Comparison of ENCODE assay signal across 9 cellular contexts in genomic region chr7:41979834-41980307, GRCh38.
DNase-seq lines count a peak whose midpoint lies in the region; ATAC-seq and TF ChIP-seq lines count a peak whose summit lies in the region.
"Had no signal": no experiment of that assay in that cellular context is flagged by ENCODE, and none has a peak within 500 bp of the region (broad histone marks: within the 10 kb centered on the region; RNA-seq: fewer than 3 reads in every experiment).

No MANE protein-coding gene starts in this region.

- no peaks in the 10 kb centered on the region for H3K4me1 ChIP-seq in KMS-11 (ENCODE audit: low read depth, poor library complexity, severe bottlenecking)
- H3K4me1 ChIP-seq in breast epithelium = peaks cover 0 to 4% of the 10 kb centered on the region in 2 donors
- H3K4me1 ChIP-seq in lung (ENCODE audit: control insufficient read depth in 2 of 2, insufficient read depth in 2 of 2, low read length in 2 of 2) = peaks cover 0 to 10% of the 10 kb centered on the region in 2 donors

- no peak overlapping the region for H3K4me2 ChIP-seq in KMS-11

- CTCF ChIA-PET in activated CD4-positive, alpha-beta memory T cell treated with anti-CD3 and anti-CD28 coated beads, Interleukin-2, amount 10 ng/mL, durations not matched to agents 7 days and 5 days (lab: Charles Lee) = no interaction called here

- WGBS in lung, 2 donors = 33 to 41% methylated on average over 6 of the region's 6 CpGs

- TF ChIP-seq POLR2A in breast epithelium (IDR thresholded peaks at IDR 0.05) = no peak

- H3K27me3 ChIP-seq in KMS-11 (ENCODE audit: insufficient read depth, low read depth) = no peaks in the 10 kb centered on the region
- no peaks in the 10 kb centered on the region for H3K27me3 ChIP-seq in breast epithelium
- no peaks in the 10 kb centered on the region for H3K27me3 ChIP-seq in lung (ENCODE audit: control insufficient read depth, insufficient read depth)

- POLR2A ChIA-PET in activated CD4-positive, alpha-beta memory T cell treated with anti-CD3 and anti-CD28 coated beads, Interleukin-2, amount 10 ng/mL, durations not matched to agents 7 days and 5 days (lab: Charles Lee) = no interaction called here

- H3K9me3 Mint-ChIP-seq in activated CD4-positive, alpha-beta memory T cell treated with anti-CD3 and anti-CD28 coated beads, Interleukin-2, amount 10 ng/mL, durations not matched to agents 7 days and 5 days = no peaks in the 10 kb centered on the region
- H3K9me3 Mint-ChIP-seq: immature natural killer cell had no signal

- H3K9me3 ChIP-seq in breast epithelium (no peaks in the 10 kb centered on the region), lung (ENCODE audit: control insufficient read depth in 2 of 2, insufficient read depth in 1 of 2, low read length in 1 of 2) (no peaks in the 10 kb centered on the region)

- ATAC-seq in lung (ENCODE audit: insufficient read depth, low FRiP score) = no peak
- ATAC-seq in GM18502 (IDR thresholded peaks at IDR 0.05; ENCODE audit: poor library complexity, unreplicated experiment) = no peak
- no peak for ATAC-seq in left colon

- H3K36me3 ChIP-seq in KMS-11 (ENCODE audit: insufficient read depth) (no peaks in the 10 kb centered on the region), breast epithelium (no peaks in the 10 kb centered on the region), lung (ENCODE audit: control insufficient read depth in 2 of 2, insufficient read depth in 2 of 2, low read length in 2 of 2) (no peaks in the 10 kb centered on the region)

- TF ChIP-seq CTCF in KMS-11 (conservative IDR thresholded peaks at IDR 0.05; ENCODE audit: low read depth, low read length) = peak; percentile 84
- peak; percentile 52 to 61 (median 58) for TF ChIP-seq CTCF in breast epithelium (IDR thresholded peaks at IDR 0.05)
- peak; percentile 13 for TF ChIP-seq CTCF in lung (IDR thresholded peaks at IDR 0.05; ENCODE audit: control extremely low read depth, extremely low read depth)

- no peak overlapping the region for H2AFZ ChIP-seq in KMS-11 (ENCODE audit: low read depth)

- no peak overlapping the region for H3K27ac ChIP-seq in KMS-11
- H3K27ac ChIP-seq in breast epithelium = no peak overlapping the region
- no peak overlapping the region for H3K27ac ChIP-seq in lung (ENCODE audit: low read depth in 1 of 2, low read length in 1 of 2)

- no peak overlapping the region for H3K4me3 Mint-ChIP-seq in activated CD4-positive, alpha-beta memory T cell treated with anti-CD3 and anti-CD28 coated beads, Interleukin-2, amount 10 ng/mL, durations not matched to agents 7 days and 5 days
- H3K4me3 Mint-ChIP-seq: immature natural killer cell had no signal

- H3K9ac ChIP-seq in KMS-11 = no peak overlapping the region

- H3K27me3 Mint-ChIP-seq in activated CD4-positive, alpha-beta memory T cell treated with anti-CD3 and anti-CD28 coated beads, Interleukin-2, amount 10 ng/mL, durations not matched to agents 7 days and 5 days = peaks cover 6% of the 10 kb centered on the region

- intact Hi-C loops in breast epithelium (cut with DNase I; ENCODE audit: low total_unique reads) = no loop called here
- intact Hi-C loops in left colon (cut with DNase I, micrococcal nuclease) = loop anchor here in 1 of 2 donors (10.0 kb wide), 2 partner anchors 255 to 715 kb away; partner anchors contain the start of gene GLI3

- H3K79me2 ChIP-seq in KMS-11 (ENCODE audit: insufficient read depth, low read depth) = no peaks in the 10 kb centered on the region

- H4K20me1 ChIP-seq in KMS-11 (ENCODE audit: insufficient read depth) = no peaks in the 10 kb centered on the region

- H3K36me3 Mint-ChIP-seq in activated CD4-positive, alpha-beta memory T cell treated with anti-CD3 and anti-CD28 coated beads, Interleukin-2, amount 10 ng/mL, durations not matched to agents 7 days and 5 days (ENCODE audit: low read depth) = no peaks in the 10 kb centered on the region
- H3K36me3 Mint-ChIP-seq: immature natural killer cell had no signal

- no peaks in the 10 kb centered on the region for H3K4me1 Mint-ChIP-seq in activated CD4-positive, alpha-beta memory T cell treated with anti-CD3 and anti-CD28 coated beads, Interleukin-2, amount 10 ng/mL, durations not matched to agents 7 days and 5 days
- H3K4me1 Mint-ChIP-seq: immature natural killer cell had no signal

- H3K27ac Mint-ChIP-seq in activated CD4-positive, alpha-beta memory T cell treated with anti-CD3 and anti-CD28 coated beads, Interleukin-2, amount 10 ng/mL, durations not matched to agents 7 days and 5 days = no peak overlapping the region
- H3K27ac Mint-ChIP-seq: immature natural killer cell had no signal

- DNase-seq in EH (ENCODE audit: low read depth) (peak; percentile 53), breast epithelium (ENCODE audit: low spot score in 2 of 2) (no peak), lung (ENCODE audit: low spot score) (no peak), left colon (no peak), UCSD-AML1 (lab: John Stamatoyannopoulos, UW; ENCODE audit: unreplicated experiment) (no peak)
- no peak for DNase-seq in activated CD4-positive, alpha-beta memory T cell treated with anti-CD3 and anti-CD28 coated beads, Interleukin-2, amount 10 ng/mL, durations not matched to agents 7 days and 5 days

- H3K4me3 ChIP-seq in KMS-11 (IDR thresholded peaks at IDR 0.05; ENCODE audit: insufficient read depth, low read depth, low read length) (no peak overlapping the region), breast epithelium (no peak overlapping the region), lung (no peak overlapping the region)

Comparison
In these comparisons a context has a peak if more than half of its experiments do, and no peak if none do; other contexts are left out.
1. CTCF ChIP-seq: peak in every context shown above with its lines; median percentile 84 in KMS-11; 58 in breast epithelium; 13 in lung.